Comparison of ENCODE assay signal across 11 cellular contexts in genomic region chr1:53982762-53983101, GRCh38. TPM values are rescaled to one million over a fixed set of nuclear protein-coding genes. Genes with fewer than 3 reads are reported as not detected.
DNase-seq lines count a peak whose midpoint lies in the region; ATAC-seq and TF ChIP-seq lines count a peak whose summit lies in the region.
"Had no signal": no experiment of that assay in that cellular context is flagged by ENCODE, and none has a peak within 500 bp of the region (broad histone marks: within the 10 kb centered on the region; RNA-seq: fewer than 3 reads in every experiment).

No MANE protein-coding gene starts in this region.

- no peak for TF ChIP-seq EP300 in esophagus muscularis mucosa (IDR thresholded peaks at IDR 0.05)

- H3K27ac ChIP-seq in right atrium auricular region = peak overlapping the region in 1 of 2 donors; percentile 11
- peak overlapping the region; percentile 75 to 86 (median 82) for H3K27ac ChIP-seq in esophagus muscularis mucosa (replicated peaks in 1 of 4)
- H3K27ac ChIP-seq in urinary bladder (ENCODE audit: low read depth) = no peak overlapping the region

- ATAC-seq in Right ventricle myocardium inferior (peak; percentile 13), mucosa of descending colon (no peak), HG03521 (IDR thresholded peaks at IDR 0.05; ENCODE audit: unreplicated experiment) (no peak)

- H3K9me3 ChIP-seq in right atrium auricular region (no peaks in the 10 kb centered on the region), esophagus muscularis mucosa (no peaks in the 10 kb centered on the region), mucosa of descending colon (no peaks in the 10 kb centered on the region)

- peaks cover 19% of the 10 kb centered on the region for H3K27me3 Mint-ChIP-seq in nephron progenitor cell (ENCODE audit: low read depth, poor library complexity)

- peak overlapping the region; percentile 72 for H3K4me3 Mint-ChIP-seq in nephron progenitor cell

- H3K4me1 Mint-ChIP-seq in nephron progenitor cell = peaks cover 49% of the 10 kb centered on the region

- 31% methylated on average over 4 of the region's 4 CpGs for WGBS in esophagus muscularis mucosa
- 17% methylated on average over 4 of the region's 4 CpGs for WGBS in urinary bladder

- H3K27ac Mint-ChIP-seq in nephron progenitor cell = peak overlapping the region; percentile 60

- TF ChIP-seq POLR2A in esophagus muscularis mucosa (IDR thresholded peaks at IDR 0.05; ENCODE audit: low read depth) = no peak

- intact Hi-C loops in Right ventricle myocardium inferior (cut with DNase I) (no loop called here), esophagus muscularis mucosa (cut with DNase I) (no loop called here), mucosa of descending colon (cut with DNase I, micrococcal nuclease) (no loop called here)

- H3K36me3 ChIP-seq in right atrium auricular region (no peaks in the 10 kb centered on the region), esophagus muscularis mucosa (no peaks in the 10 kb centered on the region), urinary bladder (ENCODE audit: insufficient read depth) (no peaks in the 10 kb centered on the region), mucosa of descending colon (ENCODE audit: low read depth) (no peaks in the 10 kb centered on the region)

- peak overlapping the region in 1 of 2 donors; percentile 39 for H3K4me3 ChIP-seq in right atrium auricular region
- peak overlapping the region; percentile 45 to 52 (median 51) for H3K4me3 ChIP-seq in esophagus muscularis mucosa
- peak overlapping the region; percentile 23 for H3K4me3 ChIP-seq in urinary bladder (ENCODE audit: low read depth, low read length)
- no peak overlapping the region for H3K4me3 ChIP-seq in mucosa of descending colon

- H3K27me3 ChIP-seq in right atrium auricular region = no peaks in the 10 kb centered on the region
- H3K27me3 ChIP-seq in esophagus muscularis mucosa = no peaks in the 10 kb centered on the region

- DNase-seq in Right ventricle myocardium inferior (ENCODE audit: missing footprints) = no peak
- DNase-seq in right atrium auricular region (ENCODE audit: low spot score) = no peak
- no peak for DNase-seq in esophagus muscularis mucosa (ENCODE audit: extremely low spot score)
- DNase-seq in nephron progenitor cell = no peak
- DNase-seq in mucosa of descending colon = no peak
- no peak for DNase-seq in DMS153 (lab: John Stamatoyannopoulos, UW)
- DNase-seq: 8988T; NK-92 treated with Interleukin-12 subunit alpha and Interleukin-12 subunit beta, amount 100 ng/mL, for 24 hours; T1000 had no signal

- H3K4me1 ChIP-seq in right atrium auricular region = peaks cover 0 to 17% of the 10 kb centered on the region in 2 donors
- H3K4me1 ChIP-seq in esophagus muscularis mucosa = peaks cover 0 to 27% (median 21%) of the 10 kb centered on the region in 4 donors
- H3K4me1 ChIP-seq in urinary bladder (ENCODE audit: insufficient read depth) = no peaks in the 10 kb centered on the region
- H3K4me1 ChIP-seq in mucosa of descending colon (ENCODE audit: low read depth) = no peaks in the 10 kb centered on the region

- TF ChIP-seq CTCF in right atrium auricular region (IDR thresholded peaks at IDR 0.05) (no peak), esophagus muscularis mucosa (IDR thresholded peaks at IDR 0.05) (no peak), nephron progenitor cell (IDR thresholded peaks at IDR 0.05) (no peak), mucosa of descending colon (IDR thresholded peaks at IDR 0.05) (no peak)

- H3K9me3 Mint-ChIP-seq in nephron progenitor cell = no peaks in the 10 kb centered on the region

- no peaks in the 10 kb centered on the region for H3K36me3 Mint-ChIP-seq in nephron progenitor cell (ENCODE audit: low read depth)

RNA-seq across cellular contexts. Expression of gene LDLRAD1, which starts 35.3 kb away (rescaled TPM):
- total RNA-seq in Right ventricle myocardium inferior (not detected), right atrium auricular region (not detected), esophagus muscularis mucosa (not detected), urinary bladder (not detected), mucosa of descending colon (under 1 TPM in 1 of 3 donors, not detected in 2; 0.39 TPM)
- polyA plus RNA-seq in urinary bladder = not detected

RNA-seq across cellular contexts. Expression of gene LRRC42, which starts 36.6 kb away (rescaled TPM):
- 13.8 TPM for total RNA-seq in Right ventricle myocardium inferior
- total RNA-seq in right atrium auricular region = 10 to 100 TPM; 10.5 to 10.6 TPM
- total RNA-seq in esophagus muscularis mucosa = 10 to 100 TPM; 22.8 to 35.6 (median 28.9) TPM
- 17.3 TPM for total RNA-seq in urinary bladder
- polyA plus RNA-seq in urinary bladder = 19.3 TPM
- 10 to 100 TPM; 16.5 to 19.4 (median 19.0) TPM for total RNA-seq in mucosa of descending colon

RNA-seq across cellular contexts. Expression of gene IFT25, which starts 37.2 kb away (rescaled TPM):
- total RNA-seq in Right ventricle myocardium inferior (11.9 TPM), right atrium auricular region (10 to 100 TPM in 1 of 2 donors, 1 to 10 TPM in 1; 6.5 to 10.1 TPM), esophagus muscularis mucosa (10 to 100 TPM; 17.4 to 20.8 (median 17.6) TPM), urinary bladder (63.7 TPM), mucosa of descending colon (10 to 100 TPM; 19.8 to 22.6 (median 19.9) TPM)
- polyA plus RNA-seq in urinary bladder = 24.0 TPM
